Comparison of ENCODE assay signal across 8 cellular contexts in genomic region chr4:5051692-5052423, GRCh38. TPM values are rescaled to one million over a fixed set of nuclear protein-coding genes. Genes with fewer than 3 reads are reported as not detected.
A peak's percentile ranks its signal among the peaks of the same experiment; 100 is the strongest.
DNase-seq lines count a peak whose midpoint lies in the region; ATAC-seq and FAIRE-seq lines count a peak whose summit lies in the region.

No MANE protein-coding gene starts in this region.

- no peak overlapping the region for H3K27ac ChIP-seq in esophagus (ENCODE audit: low read depth in 2 of 2, low read length in 1 of 2)

- peaks cover 27 to 33% of the 10 kb centered on the region in 2 donors for H3K27me3 Mint-ChIP-seq in natural killer cell treated with Interleukin-12 subunit alpha and Interleukin-12 subunit beta and Interleukin-15 and Interleukin-18, amount 100 ng/mL, for 72 hours

- DNase-seq in AG08396 (ENCODE audit: low spot score) (peak; percentile 37), MG63 (no peak), NCI-H146 (lab: John Stamatoyannopoulos, UW) (no peak), urothelium cell line (ENCODE audit: low spot score) (no peak)
- DNase-seq in natural killer cell treated with Interleukin-12 subunit alpha and Interleukin-12 subunit beta and Interleukin-15 and Interleukin-18, amount 100 ng/mL, for 72 hours (ENCODE audit: low spot score) = no peak
- DNase-seq in effector CD8-positive, alpha-beta T cell (lab: John Stamatoyannopoulos, UW) = no peak

- H3K36me3 ChIP-seq in MG63 (no peaks in the 10 kb centered on the region), esophagus (ENCODE audit: control insufficient read depth in 2 of 2, insufficient read depth in 2 of 2, low read length in 1 of 2) (no peaks in the 10 kb centered on the region)

- H3K4me3 ChIP-seq in MG63 = peak overlapping the region; percentile 43
- peak overlapping the region; percentile 25 to 44 for H3K4me3 ChIP-seq in esophagus (ENCODE audit: low read depth in 1 of 2, low read length in 2 of 2)

- H3K4me1 ChIP-seq in esophagus (ENCODE audit: control insufficient read depth in 2 of 2, insufficient read depth in 2 of 2, low read length in 1 of 2) = no peaks in the 10 kb centered on the region

- no peak overlapping the region for H3K27ac Mint-ChIP-seq in natural killer cell treated with Interleukin-12 subunit alpha and Interleukin-12 subunit beta and Interleukin-15 and Interleukin-18, amount 100 ng/mL, for 72 hours

- peaks cover 5 to 13% of the 10 kb centered on the region in 2 donors for H3K4me1 Mint-ChIP-seq in natural killer cell treated with Interleukin-12 subunit alpha and Interleukin-12 subunit beta and Interleukin-15 and Interleukin-18, amount 100 ng/mL, for 72 hours (ENCODE audit: low read depth in 2 of 2)

- H3K27me3 ChIP-seq in MG63 (no peaks in the 10 kb centered on the region), esophagus (ENCODE audit: control insufficient read depth in 1 of 2, insufficient read depth in 2 of 2, low read length in 2 of 2) (peaks cover 0 to 3% of the 10 kb centered on the region in 2 donors)

- no peak for FAIRE-seq in urothelium cell line (lab: Jason Lieb, UNC)

- no peaks in the 10 kb centered on the region for H3K9me3 ChIP-seq in MG63
- H3K9me3 ChIP-seq in esophagus (ENCODE audit: control insufficient read depth in 2 of 2, insufficient read depth in 1 of 2, low read depth in 1 of 2, low read length in 1 of 2) = no peaks in the 10 kb centered on the region

- H3K4me3 Mint-ChIP-seq in natural killer cell treated with Interleukin-12 subunit alpha and Interleukin-12 subunit beta and Interleukin-15 and Interleukin-18, amount 100 ng/mL, for 72 hours = peak overlapping the region; percentile 9

- ATAC-seq in natural killer cell treated with Interleukin-12 subunit alpha and Interleukin-12 subunit beta and Interleukin-15 and Interleukin-18, amount 100 ng/mL, for 72 hours = peak in 1 of 2 donors; percentile 48
- ATAC-seq in GM19324 (IDR thresholded peaks at IDR 0.05; ENCODE audit: low FRiP score, unreplicated experiment) = no peak

- H3K36me3 Mint-ChIP-seq in natural killer cell treated with Interleukin-12 subunit alpha and Interleukin-12 subunit beta and Interleukin-15 and Interleukin-18, amount 100 ng/mL, for 72 hours = no peaks in the 10 kb centered on the region

- WGBS in esophagus, 2 donors = 3 to 4% methylated on average over 63 to 66 of the region's 66 CpGs

- H3K9me3 Mint-ChIP-seq in natural killer cell treated with Interleukin-12 subunit alpha and Interleukin-12 subunit beta and Interleukin-15 and Interleukin-18, amount 100 ng/mL, for 72 hours = no peaks in the 10 kb centered on the region

RNA-seq across cellular contexts. Expression of gene STK32B, which starts 0.6 kb away (rescaled TPM):
- not detected in 2 replicates for total RNA-seq in MG63 (2014; rRNA removed; shearing (Covaris generic); ENCODE audit: low replicate concordance)
- polyA plus RNA-seq in esophagus = under 1 TPM; 0.22 to 0.24 TPM
- not detected for total RNA-seq in natural killer cell treated with Interleukin-12 subunit alpha and Interleukin-12 subunit beta and Interleukin-15 and Interleukin-18, amount 100 ng/mL, for 72 hours

RNA-seq across cellular contexts. Expression of gene CYTL1, which starts 32.6 kb away (rescaled TPM):
- total RNA-seq in MG63 (2014; rRNA removed; shearing (Covaris generic); ENCODE audit: low replicate concordance) = not detected in 2 replicates
- polyA plus RNA-seq in esophagus = 1 to 10 TPM in 1 of 2 donors, under 1 TPM in 1; 0.57 to 1.6 TPM
- total RNA-seq in natural killer cell treated with Interleukin-12 subunit alpha and Interleukin-12 subunit beta and Interleukin-15 and Interleukin-18, amount 100 ng/mL, for 72 hours = not detected
